Comparison of ENCODE assay signal across 9 cellular contexts in genomic region chr17:28812980-28813377, GRCh38. TPM values are rescaled to one million over a fixed set of nuclear protein-coding genes. Genes with fewer than 3 reads are reported as not detected.
DNase-seq lines count a peak whose midpoint lies in the region; ATAC-seq, FAIRE-seq and TF ChIP-seq lines count a peak whose summit lies in the region.
"Had no signal": no experiment of that assay in that cellular context is flagged by ENCODE, and none has a peak within 500 bp of the region (broad histone marks: within the 10 kb centered on the region; RNA-seq: fewer than 3 reads in every experiment).

No MANE protein-coding gene starts in this region.

- TF ChIP-seq CTCF in DND-41 (IDR thresholded peaks at IDR 0.05; ENCODE audit: borderline replicate concordance, extremely low read depth, low read length, poor library complexity, severe bottlenecking): no peak
- TF ChIP-seq CTCF in Panc1 (IDR thresholded peaks at IDR 0.05): no peak
- TF ChIP-seq CTCF in epithelial cell of proximal tubule (conservative IDR thresholded peaks at IDR 0.05; ENCODE audit: low read depth, low read length): no peak
- TF ChIP-seq CTCF in pancreas (IDR thresholded peaks at IDR 0.05): no peak

- H3K9me3 ChIP-seq in DND-41 (ENCODE audit: insufficient read depth, low read length, severe bottlenecking) (no peaks in the 10 kb centered on the region), Panc1 (ENCODE audit: control insufficient read depth, insufficient read depth, low read depth, low read length) (no peaks in the 10 kb centered on the region), pancreas (no peaks in the 10 kb centered on the region)

- WGBS in pancreas, 2 donors: 0% methylated on average over 5 of the region's 6 CpGs

- intact Hi-C loops in Panc1 (cut with micrococcal nuclease; ENCODE audit: unreplicated experiment) (no loop called here), pancreas (cut with DNase I) (no loop called here)

- peak overlapping the region; percentile 80 for H3K4me2 ChIP-seq in DND-41 (ENCODE audit: insufficient read depth, low read length)

- H3K27ac ChIP-seq in DND-41 (ENCODE audit: low read length) (peak overlapping the region; percentile 91), Panc1 (ENCODE audit: low read length) (peak overlapping the region; percentile 90), pancreas (peak overlapping the region; percentile 74 to 89 (median 82))

- H3K27me3 ChIP-seq in DND-41 (ENCODE audit: insufficient read depth, low read length, poor library complexity): no peaks in the 10 kb centered on the region
- no peaks in the 10 kb centered on the region for H3K27me3 ChIP-seq in Panc1 (ENCODE audit: control insufficient read depth, insufficient read depth, low read length)
- H3K27me3 ChIP-seq in pancreas: no peaks in the 10 kb centered on the region

- no peaks in the 10 kb centered on the region for H4K20me1 ChIP-seq in DND-41 (ENCODE audit: insufficient read depth, low read length)

- DNase-seq in DND-41 (no peak), Panc1 (ENCODE audit: low read depth, low spot score) (no peak), epithelial cell of proximal tubule (ENCODE audit: low read depth) (no peak), pancreas (no peak), COR-L47 (lab: John Stamatoyannopoulos, UW) (no peak), globus pallidus (ENCODE audit: low spot score) (no peak), NCI-H1092 treated with DMSO at 0.1 percent for 48 hours (lab: John Stamatoyannopoulos, UW) (no peak), T1000 (lab: John Stamatoyannopoulos, UW) (no peak)

- CTCF ChIA-PET in Panc1 (lab: Charles Lee): interaction anchor here (0.8 to 0.9 kb wide), 2 partner anchors 47 to 50 kb away, joined by 5 to 8 read pairs; no protein-coding TSS in a partner anchor

- no peak for FAIRE-seq in pancreas (lab: Jason Lieb, UNC)
- FAIRE-seq: H54 had no signal

- H3K79me2 ChIP-seq in DND-41 (ENCODE audit: insufficient read depth, low read length): peaks cover 90% of the 10 kb centered on the region

- peak overlapping the region; percentile 72 for H3K9ac ChIP-seq in DND-41 (ENCODE audit: low read depth, low read length)

- POLR2A ChIA-PET in Panc1 (lab: Charles Lee): interaction anchor here (0.6 to 1.0 kb wide), 3 partner anchors 29 to 303 kb away, joined by 3 to 12 read pairs (median 5); no protein-coding TSS in a partner anchor

- ATAC-seq in DND-41 (ENCODE audit: insufficient read depth, low read depth): no peak
- no peak for ATAC-seq in Panc1
- no peak for ATAC-seq in pancreas

- H3K4me3 ChIP-seq in DND-41 (ENCODE audit: low read depth in 1 of 2, low read length in 2 of 2) (peak overlapping the region; percentile 60 to 90), Panc1 (ENCODE audit: low read depth in 2 of 2, low read length in 2 of 2) (peak overlapping the region; percentile 58 to 88), epithelial cell of proximal tubule (ENCODE audit: low read depth, low read length) (peak overlapping the region; percentile 97), pancreas (peak overlapping the region in 3 of 4 donors; percentile 74 to 90 (median 88))

- peak overlapping the region; percentile 94 for H2AFZ ChIP-seq in DND-41 (ENCODE audit: low read depth, low read length)

- BruUV-seq in Panc1 (replicated peaks; lab: Mats Ljungman, UMichigan): no TSS peak

- in situ Hi-C loops in Panc1 (cut with HindIII; ENCODE audit: low pct_unique_long_range_greater_than_20kb, low sequenced_read_pairs): loop anchor here (10.0 kb wide), 1 partner anchor 48 kb away; no protein-coding TSS in a partner anchor

- H3K4me1 ChIP-seq in DND-41 (ENCODE audit: insufficient read depth, low read length): peaks cover 27% of the 10 kb centered on the region
- H3K4me1 ChIP-seq in Panc1 (ENCODE audit: control insufficient read depth, insufficient read depth, low read length): peaks cover 38% of the 10 kb centered on the region
- peaks cover 0 to 14% (median 13%) of the 10 kb centered on the region in 3 donors for H3K4me1 ChIP-seq in pancreas

- H3K36me3 ChIP-seq in DND-41 (ENCODE audit: insufficient read depth, low read length) (no peaks in the 10 kb centered on the region), Panc1 (ENCODE audit: control insufficient read depth, insufficient read depth, low read length) (peaks cover 2% of the 10 kb centered on the region; the same call in 1 of the 2 replicates), pancreas (no peaks in the 10 kb centered on the region)

RNA-seq across cellular contexts. Expression of gene FAM222B, which starts 29.6 kb away (rescaled TPM):
- total RNA-seq in Panc1 (2021; ENCODE audit: unreplicated experiment): 38.5 TPM
- polyA plus RNA-seq in Panc1 (2012; ENCODE audit: insufficient read length): 30.9 TPM
- total RNA-seq in epithelial cell of proximal tubule: 11.9 and 14.2 TPM in 2 replicates
- 10 to 100 TPM in 1 of 6 donors, 1 to 10 TPM in 5; 5.5 to 15.6 (median 8.9) TPM for total RNA-seq in pancreas
- polyA plus RNA-seq in pancreas: 1 to 10 TPM; 6.6 to 7.4 TPM

RNA-seq across cellular contexts. Expression of gene ERAL1, which starts 41.8 kb away (rescaled TPM):
- total RNA-seq in Panc1 (2021; ENCODE audit: unreplicated experiment) (74.2 TPM), epithelial cell of proximal tubule (86.9 and 94.9 TPM in 2 replicates), pancreas (10 to 100 TPM; 11.7 to 21.7 (median 15.5) TPM)
- polyA plus RNA-seq in Panc1 (2012; ENCODE audit: insufficient read length): 62.9 TPM
- polyA plus RNA-seq in pancreas: 10 to 100 TPM; 33.4 to 36.8 TPM
